27 cellular contexts compared by ENCODE assay signal in the genomic region with DNA sequence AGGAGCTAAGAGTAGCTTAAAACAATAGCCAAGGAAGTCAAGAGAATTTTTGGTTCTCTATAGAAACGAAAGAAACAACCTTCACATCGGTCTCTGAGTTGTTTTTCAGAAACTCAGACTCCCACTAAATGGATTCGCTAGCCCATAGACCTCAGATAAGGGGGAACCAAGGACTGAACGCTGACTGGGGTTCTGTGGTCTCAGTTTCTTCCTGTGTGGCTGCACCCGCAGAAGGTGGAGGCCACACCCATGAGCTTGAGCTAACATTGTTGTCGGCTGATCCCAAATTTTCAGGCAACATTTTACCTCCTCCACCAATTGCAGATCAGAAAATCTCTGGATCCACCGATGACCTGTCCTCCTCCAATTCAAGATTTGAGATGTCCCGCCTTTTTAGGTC.
"Had no signal": no experiment of that assay in that cellular context is flagged by ENCODE, and none has a peak within 500 bp of the region (broad histone marks: within the 10 kb centered on the region; RNA-seq: fewer than 3 reads in every experiment).

No MANE protein-coding gene starts in this region.

- H3K36me3 Mint-ChIP-seq: immature natural killer cell; neural progenitor cell; stimulated activated effector memory CD8-positive, alpha-beta T cell treated with anti-CD3 and anti-CD28 coated beads, Interleukin-12 subunit alpha, Interleukin-12 subunit beta, amount 100 ng/mL, for 72 hours; T-cell had no signal

- H3K36me3 ChIP-seq: cardiac muscle cell, lower lobe of right lung, neural progenitor cell, right lobe of liver, suprapubic skin, tibial nerve had no signal

- H3K27ac Mint-ChIP-seq: activated B cell treated with CpG ODN at 0.5 μM for 24 hours; activated CD4-positive, alpha-beta T cell treated with anti-CD3 and anti-CD28 coated beads for 36 hours; activated T-cell treated with anti-CD3 and anti-CD28 coated beads, Interleukin-2, amount 50 U/mL, for 72 hours; immature natural killer cell; neural progenitor cell; stimulated activated effector memory CD8-positive, alpha-beta T cell treated with anti-CD3 and anti-CD28 coated beads, Interleukin-12 subunit alpha, Interleukin-12 subunit beta, amount 100 ng/mL, for 72 hours had no signal

- ATAC-seq: activated CD4-positive, alpha-beta T cell treated with anti-CD3 and anti-CD28 coated beads for 36 hours; activated T-cell treated with anti-CD3 and anti-CD28 coated beads, Interleukin-2, amount 50 U/mL, for 72 hours; body of pancreas; foreskin keratinocyte; left lobe of liver; lower lobe of right lung; mucosa of descending colon; right lobe of liver; stimulated activated effector memory CD8-positive, alpha-beta T cell treated with anti-CD3 and anti-CD28 coated beads, Interleukin-12 subunit alpha, Interleukin-12 subunit beta, amount 100 ng/mL, for 72 hours; stimulated activated naive CD8-positive, alpha-beta T cell treated with anti-CD3 and anti-CD28 coated beads, Interleukin-15, amount 100 ng/mL, for 72 hours had no signal

- H3K4me1 ChIP-seq: body of pancreas, foreskin keratinocyte, lower lobe of right lung, right lobe of liver, suprapubic skin, tibial nerve had no signal

- H3K9me3 Mint-ChIP-seq: activated B cell treated with CpG ODN at 0.5 μM for 24 hours; activated T-cell treated with anti-CD3 and anti-CD28 coated beads, Interleukin-2, amount 50 U/mL, for 72 hours; neural progenitor cell; stimulated activated effector memory CD8-positive, alpha-beta T cell treated with anti-CD3 and anti-CD28 coated beads, Interleukin-12 subunit alpha, Interleukin-12 subunit beta, amount 100 ng/mL, for 72 hours; T-cell had no signal

- H2AFZ ChIP-seq: neural progenitor cell had no signal

- H3K9me3 ChIP-seq: body of pancreas, lower lobe of right lung, mucosa of descending colon, right lobe of liver, suprapubic skin, tibial nerve had no signal

- H3K4me3 ChIP-seq: body of pancreas, cardiac muscle cell, lower lobe of right lung, mucosa of descending colon, neural progenitor cell, right lobe of liver, skin epidermis, suprapubic skin, tibial nerve had no signal

- DNase-seq: activated B cell treated with CpG ODN at 0.5 μM for 24 hours; activated CD4-positive, alpha-beta T cell treated with anti-CD3 and anti-CD28 coated beads for 36 hours; activated CD8-positive, alpha-beta memory T cell treated with anti-CD3 and anti-CD28 coated beads, Interleukin-2, amount 50 U/mL, for 4 hours; activated effector memory CD4-positive, alpha-beta T cell treated with anti-CD3 and anti-CD28 coated beads, Interleukin-2, amount 50 U/mL, for 16 hours; activated T-cell treated with anti-CD3 and anti-CD28 coated beads, Interleukin-2, amount 50 U/mL, for 72 hours; anterior cingulate cortex; body of pancreas; dermis blood vessel endothelial cell; effector CD8-positive, alpha-beta T cell; foreskin keratinocyte; immature natural killer cell; lower lobe of right lung; mesendoderm; mucosa of descending colon; posterior cingulate gyrus; right lobe of liver; stimulated activated CD4-positive, alpha-beta T cell treated with anti-CD3 and anti-CD28 coated beads, Interleukin-1b, Interleukin-23, amount 100 ng/mL, for 48 hours; stimulated activated naive CD8-positive, alpha-beta T cell treated with anti-CD3 and anti-CD28 coated beads, Interleukin-15, amount 100 ng/mL, for 72 hours; T1000 had no signal

- H3K4me1 Mint-ChIP-seq: activated B cell treated with CpG ODN at 0.5 μM for 24 hours had no signal

- H3K9ac ChIP-seq: neural progenitor cell had no signal

- H3K27ac ChIP-seq: body of pancreas, cardiac muscle cell, foreskin keratinocyte, lower lobe of right lung, neural progenitor cell, right lobe of liver, skin epidermis, suprapubic skin, tibial nerve had no signal

- H3K27me3 ChIP-seq: body of pancreas, cardiac muscle cell, foreskin keratinocyte, neural progenitor cell, tibial nerve had no signal

- H3K4me3 Mint-ChIP-seq: activated B cell treated with CpG ODN at 0.5 μM for 24 hours; activated CD4-positive, alpha-beta T cell treated with anti-CD3 and anti-CD28 coated beads for 36 hours; immature natural killer cell; neural progenitor cell; stimulated activated effector memory CD8-positive, alpha-beta T cell treated with anti-CD3 and anti-CD28 coated beads, Interleukin-12 subunit alpha, Interleukin-12 subunit beta, amount 100 ng/mL, for 72 hours; stimulated activated naive CD8-positive, alpha-beta T cell treated with anti-CD3 and anti-CD28 coated beads, Interleukin-15, amount 100 ng/mL, for 72 hours had no signal

- H3K4me2 ChIP-seq: neural progenitor cell had no signal
